In genomic region chr3:190883973-190884832, GRCh38 we compare ENCODE assay signal across 8 cellular contexts. TPM values are rescaled to one million over a fixed set of nuclear protein-coding genes. Genes with fewer than 3 reads are reported as not detected.
A peak's percentile ranks its signal among the peaks of the same experiment; 100 is the strongest.
DNase-seq lines count a peak whose midpoint lies in the region; ATAC-seq and TF ChIP-seq lines count a peak whose summit lies in the region.

No MANE protein-coding gene starts in this region.

- no peak overlapping the region for H3K9ac ChIP-seq in HCT116 (ENCODE audit: low read length)
- no peak overlapping the region for H3K9ac ChIP-seq in Loucy (ENCODE audit: low read depth, low read length, poor library complexity, severe bottlenecking)
- H3K9ac ChIP-seq in endodermal cell (ENCODE audit: extremely low read depth, low read length, poor library complexity, severe bottlenecking) = no peak overlapping the region

- POLR2A ChIA-PET in A673 (lab: Charles Lee; ENCODE audit: low non-redundant PET) (no interaction called here), HCT116 (lab: Charles Lee) (interaction anchor here (0.7 kb wide), 1 partner anchor 22 kb away, joined by 3 read pairs; the partner anchor contains the start of gene GMNC), RWPE1 (lab: Yijun Ruan, JAX; ENCODE audit: low non-redundant PET) (no interaction called here)

- no peaks in the 10 kb centered on the region for H3K9me3 Mint-ChIP-seq in endodermal cell

- H3K27ac ChIP-seq in A673 (ENCODE audit: low read depth, low read length, poor library complexity, severe bottlenecking) (no peak overlapping the region), HCT116 (ENCODE audit: low read depth, low read length) (no peak overlapping the region), RWPE1 (no peak overlapping the region), endodermal cell (ENCODE audit: low read depth, low read length) (no peak overlapping the region)

- no peak for TF ChIP-seq POLR2A in HCT116 (IDR thresholded peaks at IDR 0.05; ENCODE audit: borderline replicate concordance, extremely low read depth, insufficient read depth, insufficient read length)

- CTCF ChIA-PET in A673 (lab: Charles Lee) = interaction anchor here (0.8 to 1.0 kb wide), 4 partner anchors 10 to 168 kb away, joined by 3 to 6 read pairs (median 4); no protein-coding TSS in a partner anchor
- CTCF ChIA-PET in HCT116 (lab: Charles Lee) = interaction anchor here (0.7 to 2.5 kb wide), 11 partner anchors 9 to 560 kb away, joined by 3 to 17 read pairs (median 7); partner anchors contain the start of gene GMNC
- CTCF ChIA-PET in RWPE1 (lab: Yijun Ruan, JAX) = interaction anchor here (0.6 to 2.7 kb wide), 12 partner anchors 12 to 1345 kb away, joined by 3 to 19 read pairs (median 3); no protein-coding TSS in a partner anchor

- H3K4me1 Mint-ChIP-seq in endodermal cell = no peaks in the 10 kb centered on the region

- no peaks in the 10 kb centered on the region for H3K27me3 ChIP-seq in A673 (replicated peaks; ENCODE audit: insufficient read depth, low read depth, low read length, poor library complexity)
- H3K27me3 ChIP-seq in HCT116 (ENCODE audit: insufficient read depth, low read length) = no peaks in the 10 kb centered on the region
- no peaks in the 10 kb centered on the region for H3K27me3 ChIP-seq in Loucy (ENCODE audit: insufficient read depth, low read length, poor library complexity, severe bottlenecking)
- H3K27me3 ChIP-seq in endodermal cell (ENCODE audit: control insufficient read depth, insufficient read depth, low read length, poor library complexity, severe bottlenecking) = no peaks in the 10 kb centered on the region

- H3K36me3 Mint-ChIP-seq in endodermal cell (ENCODE audit: low read depth) = no peaks in the 10 kb centered on the region

- no peaks in the 10 kb centered on the region for H3K9me2 ChIP-seq in HCT116 (ENCODE audit: insufficient read depth)
- no peaks in the 10 kb centered on the region for H3K9me2 ChIP-seq in Loucy (replicated peaks; ENCODE audit: low read depth, low read length)

- BruUV-seq in A673 (replicated peaks; lab: Mats Ljungman, UMichigan) (no TSS peak), HCT116 (replicated peaks; lab: Mats Ljungman, UMichigan) (no TSS peak)

- H4K20me1 ChIP-seq in HCT116 (ENCODE audit: insufficient read depth) = no peaks in the 10 kb centered on the region
- no peaks in the 10 kb centered on the region for H4K20me1 ChIP-seq in Loucy (ENCODE audit: insufficient read depth, low read length, poor library complexity, severe bottlenecking)

- H3K36me3 ChIP-seq in A673 (ENCODE audit: insufficient read depth, low read length, poor library complexity, severe bottlenecking) (no peaks in the 10 kb centered on the region), HCT116 (ENCODE audit: control insufficient read depth in 1 of 2, insufficient read depth in 2 of 2, low read length in 2 of 2) (no peaks in the 10 kb centered on the region), Loucy (ENCODE audit: insufficient read depth, low read length) (no peaks in the 10 kb centered on the region), endodermal cell (ENCODE audit: control insufficient read depth, insufficient read depth, low read length) (no peaks in the 10 kb centered on the region)

- H3K4me3 Mint-ChIP-seq in endodermal cell = no peak overlapping the region

- WGBS in endodermal cell (ENCODE audit: insufficient coverage in 1 of 2, insufficient read length in 1 of 2), 2 experiments = 50 to 100% methylated on average over 1 to 7 of the region's 7 CpGs

- peak overlapping the region; percentile 100 for H2AFZ ChIP-seq in HCT116 (ENCODE audit: low read depth, low read length, poor library complexity, severe bottlenecking)
- no peak overlapping the region for H2AFZ ChIP-seq in Loucy (ENCODE audit: low read length)

- no peaks in the 10 kb centered on the region for H3K79me2 ChIP-seq in HCT116 (ENCODE audit: insufficient read depth, low read length)
- H3K79me2 ChIP-seq in Loucy (ENCODE audit: insufficient read depth, low read length) = no peaks in the 10 kb centered on the region

- H3K4me1 ChIP-seq in A673 (ENCODE audit: insufficient read depth, low read length, poor library complexity, severe bottlenecking) (peaks cover 14% of the 10 kb centered on the region), HCT116 (ENCODE audit: control insufficient read depth in 1 of 2, insufficient read depth in 2 of 2, low read length in 2 of 2) (no peaks in the 10 kb centered on the region), Loucy (ENCODE audit: insufficient read depth, low read length, poor library complexity, severe bottlenecking) (no peaks in the 10 kb centered on the region), endodermal cell (ENCODE audit: control insufficient read depth, insufficient read depth, low read length) (no peaks in the 10 kb centered on the region)

- TF ChIP-seq CTCF in A673 (conservative IDR thresholded peaks at IDR 0.05; ENCODE audit: low read depth, low read length) (peak; percentile 97), HCT116 (IDR thresholded peaks at IDR 0.05 in 2 of 3, conservative IDR thresholded peaks at IDR 0.05 in 1 of 3; ENCODE audit: borderline replicate concordance in 1 of 3, insufficient read depth in 1 of 3, low read depth in 2 of 3, low read length in 2 of 3) (peak; percentile 58 to 95 (median 89)), Loucy (conservative IDR thresholded peaks at IDR 0.05; ENCODE audit: low read length) (peak; percentile 97), RWPE1 (conservative IDR thresholded peaks at IDR 0.05; ENCODE audit: low read depth) (peak; percentile 95), endodermal cell (conservative IDR thresholded peaks at IDR 0.05) (peak; percentile 97)

- DNase-seq in A673 (ENCODE audit: low spot score) = peak; percentile 90
- peak; percentile 37 for DNase-seq in GM04504 (ENCODE audit: low read depth)
- peak; percentile 54 for DNase-seq in HCT116 (ENCODE audit: low read depth, low spot score)
- peak; percentile 42 for DNase-seq in RWPE1 (ENCODE audit: low spot score)
- DNase-seq in endodermal cell = peak; percentile 81
- DNase-seq in mucosa of gallbladder (ENCODE audit: low spot score) = peak; percentile 50
- DNase-seq in DMS79 (lab: John Stamatoyannopoulos, UW) = no peak

- RAD21 ChIA-PET in HCT116 (lab: Charles Lee; ENCODE audit: low non-redundant PET in 1 of 2, low total read pairs in 2 of 2, uncharacterized antibody in 2 of 2, unreplicated experiment in 2 of 2) = interaction anchor here (0.6 to 1.0 kb wide), 2 partner anchors 166 to 167 kb away, joined by 3 to 5 read pairs; no protein-coding TSS in a partner anchor

- H3K4me2 ChIP-seq in HCT116 (ENCODE audit: low read length) (peak overlapping the region; percentile 40), Loucy (ENCODE audit: low read depth, low read length, poor library complexity, severe bottlenecking) (no peak overlapping the region)

- H3K27me3 Mint-ChIP-seq in endodermal cell (ENCODE audit: insufficient read depth) = peaks cover 2% of the 10 kb centered on the region

- intact Hi-C loops in A673 (cut with micrococcal nuclease; ENCODE audit: unreplicated experiment) = loop anchor here (2.0 to 10.0 kb wide), 3 partner anchors 113 to 179 kb away; no protein-coding TSS in a partner anchor
- intact Hi-C loops in HCT116 (cut with micrococcal nuclease) = loop anchor here (2.0 kb wide), 2 partner anchors 73 to 167 kb away; no protein-coding TSS in a partner anchor

- H3K27ac Mint-ChIP-seq in endodermal cell = no peak overlapping the region

- H3K9me3 ChIP-seq in A673 (ENCODE audit: low read depth, low read length, poor library complexity, severe bottlenecking) = no peaks in the 10 kb centered on the region
- no peaks in the 10 kb centered on the region for H3K9me3 ChIP-seq in HCT116 (ENCODE audit: control insufficient read depth in 1 of 2, insufficient read depth in 1 of 2, low read depth in 1 of 2, low read length in 2 of 2)
- no peaks in the 10 kb centered on the region for H3K9me3 ChIP-seq in Loucy (ENCODE audit: insufficient read depth, low read depth, low read length)
- H3K9me3 ChIP-seq in endodermal cell (ENCODE audit: control insufficient read depth, low read length) = no peaks in the 10 kb centered on the region

- TF ChIP-seq RAD21 in HCT116 (IDR thresholded peaks at IDR 0.05; ENCODE audit: low read depth) = peak; percentile 68

- H3K4me3 ChIP-seq in A673 (ENCODE audit: low read depth, low read length, poor library complexity, severe bottlenecking) = no peak overlapping the region
- no peak overlapping the region for H3K4me3 ChIP-seq in HCT116 (replicated peaks in 1 of 2; ENCODE audit: low read depth in 1 of 2, low read length in 2 of 2)
- no peak overlapping the region for H3K4me3 ChIP-seq in Loucy (ENCODE audit: low read length, poor library complexity, severe bottlenecking)
- H3K4me3 ChIP-seq in endodermal cell (ENCODE audit: low read length) = no peak overlapping the region

- ATAC-seq in HCT116 = peak; percentile 85

- no peaks in the 10 kb centered on the region for H3F3A ChIP-seq in Loucy (ENCODE audit: low read depth)

TF ChIP-seq in HCT116, 20 proteins besides CTCF, POLR2A, EP300 and RAD21 (continues in another document):
- TF ChIP-seq EZH2 (IDR thresholded peaks at IDR 0.05) = no peak
- no peak for TF ChIP-seq FOSL1 (IDR thresholded peaks at IDR 0.05; ENCODE audit: low read depth)
- no peak for TF ChIP-seq SIN3A (IDR thresholded peaks at IDR 0.05; ENCODE audit: low read depth)
- no peak for TF ChIP-seq ELF1 (IDR thresholded peaks at IDR 0.05; ENCODE audit: borderline replicate concordance, low read depth)

RNA-seq across cellular contexts. Expression of gene GMNC, which starts 21.7 kb away (rescaled TPM):
- total RNA-seq in A673 (2021) = 1.9 and 3.7 TPM in 2 replicates
- total RNA-seq in HCT116 (2021; ENCODE audit: unreplicated experiment) = 0.27 TPM
- polyA plus RNA-seq in HCT116 (2012) = 0.04 TPM in 2 replicates
- total RNA-seq in endodermal cell = not detected
- 0.32 TPM for polyA plus RNA-seq in endodermal cell (2013, experiment 1 of 2)
- 0.62 TPM for polyA plus RNA-seq in endodermal cell (2013, experiment 2 of 2)
- 0.26 TPM for total RNA-seq in mucosa of gallbladder
